In the genomic region with DNA sequence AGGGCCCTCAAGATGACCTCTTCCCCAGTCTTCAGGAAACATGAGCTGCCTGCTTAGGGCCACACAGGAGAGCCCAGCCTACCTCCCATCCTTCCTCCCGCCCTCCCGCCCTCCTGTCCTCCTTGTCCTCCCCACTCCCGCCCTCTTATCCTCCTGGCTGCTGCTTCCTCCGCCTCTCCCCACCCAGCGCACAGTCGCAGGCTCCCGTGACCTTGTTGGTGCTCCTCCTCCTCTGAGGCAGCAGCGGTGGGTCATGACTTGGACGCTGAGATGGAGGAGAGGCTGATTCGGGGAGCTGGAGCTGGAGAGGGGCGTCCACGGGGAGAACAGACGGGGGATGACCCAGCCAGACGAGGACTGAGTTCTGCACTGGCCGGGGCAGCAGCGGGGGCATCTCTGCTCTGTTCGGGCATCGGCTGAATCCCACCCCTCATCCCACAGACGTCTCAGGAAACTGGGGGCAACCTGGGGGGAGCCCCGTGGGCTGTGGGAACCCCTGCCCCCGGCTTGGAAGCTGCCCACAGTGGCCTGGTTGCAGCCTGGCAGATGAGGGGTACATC, we compare ENCODE assay signal across 25 cellular contexts. TPM values are rescaled to one million over a fixed set of nuclear protein-coding genes. Genes with fewer than 3 reads are reported as not detected.
A peak's percentile ranks its signal among the peaks of the same experiment; 100 is the strongest.
DNase-seq lines count a peak whose midpoint lies in the region; ATAC-seq, FAIRE-seq and TF ChIP-seq lines count a peak whose summit lies in the region.
"Had no signal": no experiment of that assay in that cellular context is flagged by ENCODE, and none has a peak within 500 bp of the region (broad histone marks: within the 10 kb centered on the region; RNA-seq: fewer than 3 reads in every experiment).

No MANE protein-coding gene starts in this region.

- H3K4me1 ChIP-seq in left ventricle myocardium inferior (no peaks in the 10 kb centered on the region), HepG2 (ENCODE audit: insufficient read depth, low read length) (no peaks in the 10 kb centered on the region), psoas muscle (no peaks in the 10 kb centered on the region), uterus (no peaks in the 10 kb centered on the region)
- H3K4me1 ChIP-seq: BE2C had no signal

- POLR2A ChIA-PET in HepG2 (lab: Yijun Ruan, JAX), result no interaction called here

- no TSS peak for BruUV-seq in HepG2 (replicated peaks; lab: Mats Ljungman, UMichigan)

- H3K36me3 ChIP-seq in left ventricle myocardium inferior (no peaks in the 10 kb centered on the region), HepG2 (replicated peaks in 1 of 2; ENCODE audit: control insufficient read depth in 1 of 2, insufficient read depth in 2 of 2, low read length in 2 of 2) (no peaks in the 10 kb centered on the region), psoas muscle (ENCODE audit: insufficient read depth in 1 of 2, low read depth in 1 of 2) (no peaks in the 10 kb centered on the region), uterus (no peaks in the 10 kb centered on the region)
- H3K36me3 ChIP-seq: BE2C had no signal

- no peak overlapping the region for H3K4me2 ChIP-seq in HepG2 (ENCODE audit: low read depth, low read length)

- DNase-seq in glutamatergic neuron, result peak; percentile 13
- DNase-seq in left ventricle myocardium inferior, result peak; percentile 10
- no peak for DNase-seq in HepG2 (ENCODE audit: low spot score)
- DNase-seq in psoas muscle, result peak; percentile 3 to 32
- no peak for DNase-seq in uterus
- no peak for DNase-seq in KBM-7
- DNase-seq in NCI-H2081 (lab: John Stamatoyannopoulos, UW), result no peak
- DNase-seq: ACHN; BE2C; C1 segment of cervical spinal cord; CD4-positive, CD25-positive, alpha-beta regulatory T cell; CD8-positive, alpha-beta memory T cell; COR-L47; DMS 273 treated with DMSO at 0.1 percent for 48 hours; DMS53; DND-41; EL; GOT3; HFFc6 had no signal

- peaks cover 2% of the 10 kb centered on the region for H3K4me1 Mint-ChIP-seq in glutamatergic neuron (ENCODE audit: low read depth, unreplicated experiment)

- no peak for FAIRE-seq in HepG2 (lab: Jason Lieb, UNC)
- FAIRE-seq: A204.1, GM12878 had no signal

- no peak for TF ChIP-seq EP300 in HepG2 (IDR thresholded peaks at IDR 0.05; ENCODE audit: low read depth in 2 of 2, low read length in 2 of 2)
- no peak for TF ChIP-seq EP300 in HepG2 (CRISPR knock-in tag; IDR thresholded peaks at IDR 0.05; ENCODE audit: borderline replicate concordance)

- no peak overlapping the region for H2AFZ ChIP-seq in HepG2 (ENCODE audit: low read length)

- intact Hi-C loops in left ventricle myocardium inferior (cut with micrococcal nuclease), result no loop called here
- intact Hi-C loops in HepG2 (cut with micrococcal nuclease; ENCODE audit: unreplicated experiment), result no loop called here
- intact Hi-C loops in psoas muscle (cut with DNase I), result no loop called here
- intact Hi-C loops in uterus (cut with DNase I; ENCODE audit: low total_unique reads), result no loop called here

- H3K4me3 ChIP-seq in left ventricle myocardium inferior, result no peak overlapping the region
- H3K4me3 ChIP-seq in HepG2 (replicated peaks in 1 of 3; ENCODE audit: insufficient read depth in 1 of 3, low read depth in 2 of 3, low read length in 3 of 3), result no peak overlapping the region
- H3K4me3 ChIP-seq in psoas muscle, result no peak overlapping the region
- H3K4me3 ChIP-seq in uterus, result no peak overlapping the region
- H3K4me3 ChIP-seq: GM12878 had no signal

- H4K20me1 ChIP-seq in HepG2 (ENCODE audit: insufficient read depth, low read length), result no peaks in the 10 kb centered on the region; the same call in 1 of the 2 replicates

- no peak overlapping the region for H3K4me3 Mint-ChIP-seq in glutamatergic neuron (ENCODE audit: unreplicated experiment)
- H3K4me3 Mint-ChIP-seq: CD4-positive, CD25-positive, alpha-beta regulatory T cell; CD8-positive, alpha-beta memory T cell; HFFc6 had no signal

- TF ChIP-seq CTCF in glutamatergic neuron (IDR thresholded peaks at IDR 0.05; ENCODE audit: partially characterized antibody, unreplicated experiment), result no peak
- no peak for TF ChIP-seq CTCF in left ventricle myocardium inferior (IDR thresholded peaks at IDR 0.05; ENCODE audit: borderline replicate concordance)
- no peak for TF ChIP-seq CTCF in HepG2 (CRISPR knock-in tag; IDR thresholded peaks at IDR 0.05)
- TF ChIP-seq CTCF in psoas muscle (IDR thresholded peaks at IDR 0.05), result no peak
- no peak for TF ChIP-seq CTCF in uterus (IDR thresholded peaks at IDR 0.05)

- no peak for ATAC-seq in HepG2
- no peak for ATAC-seq in psoas muscle
- ATAC-seq: GM12878, HCT116 had no signal

- H3K9me3 ChIP-seq in left ventricle myocardium inferior (replicated peaks), result peaks cover 12% of the 10 kb centered on the region
- no peaks in the 10 kb centered on the region for H3K9me3 ChIP-seq in HepG2 (ENCODE audit: low read length)
- H3K9me3 ChIP-seq in psoas muscle, result peaks cover 4% of the 10 kb centered on the region
- H3K9me3 ChIP-seq in uterus, result peaks cover 0 to 3% of the 10 kb centered on the region in 2 donors
- H3K9me3 ChIP-seq: BE2C had no signal

- WGBS in HepG2 (ENCODE audit: low lambda C conversion rate), result 17% methylated on average over 21 of the region's 21 CpGs
- WGBS in psoas muscle, 3 donors, result 72 to 85% (median 75%) methylated on average over 19 to 21 of the region's 21 CpGs

- no peak overlapping the region for H3K9ac ChIP-seq in HepG2 (ENCODE audit: insufficient read depth, low read depth, low read length)

- CTCF ChIA-PET in HepG2 (lab: Yijun Ruan, JAX; ENCODE audit: low intra/inter-chr PET ratio, low total read pairs), result no interaction called here

- peaks cover 8% of the 10 kb centered on the region for H3K27me3 Mint-ChIP-seq in glutamatergic neuron (ENCODE audit: unreplicated experiment)

- H3K9me3 Mint-ChIP-seq in glutamatergic neuron (ENCODE audit: unreplicated experiment), result peaks cover 11% of the 10 kb centered on the region

- H3K79me2 ChIP-seq in HepG2 (ENCODE audit: insufficient read depth, low read length), result no peaks in the 10 kb centered on the region

- no peak overlapping the region for H3K27ac Mint-ChIP-seq in glutamatergic neuron (ENCODE audit: unreplicated experiment)
- H3K27ac Mint-ChIP-seq: CD4-positive, CD25-positive, alpha-beta regulatory T cell; HFFc6 had no signal

- in situ Hi-C loops in HepG2 (cut with HindIII; ENCODE audit: extremely low pct_ligation_motif_present, low pct_unique_long_range_greater_than_20kb) (no loop called here), KBM-7 (cut with MboI; ENCODE audit: low pct_unique_long_range_greater_than_20kb, low sequenced_read_pairs) (no loop called here)

- H3K27me3 ChIP-seq in left ventricle myocardium inferior (ENCODE audit: low read depth), result peaks cover 70% of the 10 kb centered on the region
- H3K27me3 ChIP-seq in HepG2 (ENCODE audit: control insufficient read depth in 1 of 2, insufficient read depth in 2 of 2, low read length in 2 of 2), result peaks cover 4 to 11% of the 10 kb centered on the region in 2 experiments
- peaks cover 0 to 67% (median 17%) of the 10 kb centered on the region in 3 donors for H3K27me3 ChIP-seq in psoas muscle (ENCODE audit: insufficient read depth in 3 of 3, low read length in 2 of 3)
- H3K27me3 ChIP-seq in uterus, result no peaks in the 10 kb centered on the region

- TF ChIP-seq RAD21 in HepG2 (CRISPR knock-in tag; IDR thresholded peaks at IDR 0.05), result no peak

- H3K27ac ChIP-seq in left ventricle myocardium inferior (replicated peaks) (no peak overlapping the region), HepG2 (ENCODE audit: extremely low read length, insufficient read depth, low read length) (no peak overlapping the region), psoas muscle (no peak overlapping the region), uterus (no peak overlapping the region)
- H3K27ac ChIP-seq: HL-60 had no signal

- H3K36me3 Mint-ChIP-seq in glutamatergic neuron (ENCODE audit: unreplicated experiment), result peaks cover 14% of the 10 kb centered on the region

- TF ChIP-seq POLR2A in HepG2 (IDR thresholded peaks at IDR 0.05; ENCODE audit: insufficient read depth in 1 of 2, low read depth in 2 of 2, low read length in 2 of 2) (no peak), uterus (IDR thresholded peaks at IDR 0.05) (no peak)

RNA-seq across cellular contexts. Expression of gene CHRNA4, which starts 32.4 kb away (rescaled TPM):
- total RNA-seq in glutamatergic neuron (ENCODE audit: unreplicated experiment) (165 TPM), left ventricle myocardium inferior (0.38 TPM), HepG2 (2016; rRNA removed; fragmentation: Illumina TruSeq; extraction: Trizol) (not detected in 2 replicates), psoas muscle (under 1 TPM in 2 of 4 donors, not detected in 2; 0.24 to 0.41 TPM), uterus (1 to 10 TPM in 1 of 4 donors, under 1 TPM in 1, not detected in 2; 0.21 to 1.5 TPM)
- total RNA-seq in HepG2 (2016; cell fraction: cytosol; rRNA removed; fragmentation: Illumina TruSeq; extraction: Trizol; ENCODE audit: low read depth), result not detected in 2 replicates
- not detected in 2 replicates for total RNA-seq in HepG2 (2016; cell fraction: insoluble cytoplasmic fraction; rRNA removed; fragmentation: Illumina TruSeq; extraction: Trizol)
- not detected in 2 replicates for total RNA-seq in HepG2 (2016; cell fraction: membrane; rRNA removed; fragmentation: Illumina TruSeq; extraction: Trizol)
- not detected in 2 replicates for total RNA-seq in HepG2 (2016; cell fraction: nucleus; rRNA removed; fragmentation: Illumina TruSeq; extraction: Trizol)
- polyA plus RNA-seq in HepG2 (2011; rRNA removed) (not detected in 2 replicates), psoas muscle (under 1 TPM in 1 of 3 donors, not detected in 2; 0.01 TPM)
- polyA plus RNA-seq in HepG2 (2011; cell fraction: cytosol; rRNA removed), result 0.06 TPM in 1 of 2 replicates, not detected in the other
- 0.10 and 0.14 TPM in 2 replicates for polyA plus RNA-seq in HepG2 (2011; cell fraction: nucleus; rRNA removed)
- polyA plus RNA-seq in HepG2 (2012), result 0.11 TPM in 1 of 2 replicates, not detected in the other
- polyA plus RNA-seq in HepG2 (2016; cell fraction: cytosol; fragmentation: Illumina TruSeq; extraction: Trizol; ENCODE audit: low read depth), result not detected in 2 replicates
- polyA plus RNA-seq in HepG2 (2016; cell fraction: insoluble cytoplasmic fraction; fragmentation: Illumina TruSeq; extraction: Trizol; ENCODE audit: low read depth), result not detected in 2 replicates
- not detected in 2 replicates for polyA plus RNA-seq in HepG2 (2016; cell fraction: membrane; fragmentation: Illumina TruSeq; extraction: Trizol; ENCODE audit: low read depth)
- not detected in 2 replicates for polyA plus RNA-seq in HepG2 (2016; cell fraction: nucleus; fragmentation: Illumina TruSeq; extraction: Trizol; ENCODE audit: insufficient read depth, low read depth)
- polyA minus RNA-seq in HepG2 (2011; rRNA and poly(A)+ RNA removed; ENCODE audit: low replicate concordance), result not detected in 2 replicates
- not detected in 2 replicates for polyA minus RNA-seq in HepG2 (2011; cell fraction: cytosol; rRNA and poly(A)+ RNA removed)
- not detected in 2 replicates for polyA minus RNA-seq in HepG2 (2011; cell fraction: nucleus; rRNA and poly(A)+ RNA removed)
- total RNA-seq: CD4-positive, CD25-positive, alpha-beta regulatory T cell; CD8-positive, alpha-beta memory T cell; HFFc6; HT1080 had no signal
- polyA plus RNA-seq: CD4-positive, CD25-positive, alpha-beta regulatory T cell; CD8-positive, alpha-beta memory T cell had no signal

RNA-seq across cellular contexts. Expression of gene COL20A1, which starts 35.8 kb away (rescaled TPM):
- total RNA-seq in glutamatergic neuron (ENCODE audit: unreplicated experiment) (2.1 TPM), left ventricle myocardium inferior (not detected), HepG2 (2016; rRNA removed; fragmentation: Illumina TruSeq; extraction: Trizol) (not detected in 2 replicates), psoas muscle (not detected), uterus (1 to 10 TPM in 1 of 4 donors, under 1 TPM in 1, not detected in 2; 0.97 to 1.2 TPM)
- not detected in 2 replicates for total RNA-seq in HepG2 (2016; cell fraction: cytosol; rRNA removed; fragmentation: Illumina TruSeq; extraction: Trizol; ENCODE audit: low read depth)
- not detected in 2 replicates for total RNA-seq in HepG2 (2016; cell fraction: insoluble cytoplasmic fraction; rRNA removed; fragmentation: Illumina TruSeq; extraction: Trizol)
- total RNA-seq in HepG2 (2016; cell fraction: membrane; rRNA removed; fragmentation: Illumina TruSeq; extraction: Trizol), result not detected in 2 replicates
- not detected in 2 replicates for total RNA-seq in HepG2 (2016; cell fraction: nucleus; rRNA removed; fragmentation: Illumina TruSeq; extraction: Trizol)
- polyA plus RNA-seq in HepG2 (2011; rRNA removed) (0.03 TPM in 1 of 2 replicates, not detected in the other), psoas muscle (under 1 TPM in 2 of 3 donors, not detected in 1; 0.08 to 0.09 TPM)
- polyA plus RNA-seq in HepG2 (2011; cell fraction: cytosol; rRNA removed), result 0.03 TPM in 1 of 2 replicates, not detected in the other
- polyA plus RNA-seq in HepG2 (2011; cell fraction: nucleus; rRNA removed), result 0.09 and 0.14 TPM in 2 replicates
- not detected in 2 replicates for polyA plus RNA-seq in HepG2 (2012)
- not detected in 2 replicates for polyA plus RNA-seq in HepG2 (2016; cell fraction: cytosol; fragmentation: Illumina TruSeq; extraction: Trizol; ENCODE audit: low read depth)
- not detected in 2 replicates for polyA plus RNA-seq in HepG2 (2016; cell fraction: insoluble cytoplasmic fraction; fragmentation: Illumina TruSeq; extraction: Trizol; ENCODE audit: low read depth)
- not detected in 2 replicates for polyA plus RNA-seq in HepG2 (2016; cell fraction: membrane; fragmentation: Illumina TruSeq; extraction: Trizol; ENCODE audit: low read depth)
- not detected in 2 replicates for polyA plus RNA-seq in HepG2 (2016; cell fraction: nucleus; fragmentation: Illumina TruSeq; extraction: Trizol; ENCODE audit: insufficient read depth, low read depth)
- polyA minus RNA-seq in HepG2 (2011; rRNA and poly(A)+ RNA removed; ENCODE audit: low replicate concordance), result not detected in 2 replicates
- polyA minus RNA-seq in HepG2 (2011; cell fraction: cytosol; rRNA and poly(A)+ RNA removed), result not detected in 2 replicates
- under 0.01 and 0.12 TPM in 2 replicates for polyA minus RNA-seq in HepG2 (2011; cell fraction: nucleus; rRNA and poly(A)+ RNA removed)
- total RNA-seq: G401, GM12878, HT1080 had no signal
- polyA plus RNA-seq: CD4-positive, CD25-positive, alpha-beta regulatory T cell; CD8-positive, alpha-beta memory T cell; GM12878 had no signal

RNA-seq across cellular contexts. Expression of gene ARFGAP1, which starts 56.2 kb away (rescaled TPM):
- total RNA-seq in glutamatergic neuron (ENCODE audit: unreplicated experiment) (93.6 TPM), left ventricle myocardium inferior (33.4 TPM), HepG2 (2016; rRNA removed; fragmentation: Illumina TruSeq; extraction: Trizol) (51.4 and 132 TPM in 2 replicates), psoas muscle (10 to 100 TPM; 19.9 to 42.2 (median 25.5) TPM), uterus (100 to 1,000 TPM in 2 of 4 donors, 10 to 100 TPM in 2; 34.4 to 306 (median 99.3) TPM)
- total RNA-seq in HepG2 (2016; cell fraction: cytosol; rRNA removed; fragmentation: Illumina TruSeq; extraction: Trizol; ENCODE audit: low read depth), result 32.3 and 33.5 TPM in 2 replicates
- 44.4 and 147 TPM in 2 replicates for total RNA-seq in HepG2 (2016; cell fraction: insoluble cytoplasmic fraction; rRNA removed; fragmentation: Illumina TruSeq; extraction: Trizol)
- total RNA-seq in HepG2 (2016; cell fraction: membrane; rRNA removed; fragmentation: Illumina TruSeq; extraction: Trizol), result 36.6 and 38.2 TPM in 2 replicates
- 173 and 206 TPM in 2 replicates for total RNA-seq in HepG2 (2016; cell fraction: nucleus; rRNA removed; fragmentation: Illumina TruSeq; extraction: Trizol)
- polyA plus RNA-seq in HepG2 (2011; rRNA removed) (132 and 173 TPM in 2 replicates), psoas muscle (10 to 100 TPM; 22.3 to 42.0 (median 30.4) TPM)
- polyA plus RNA-seq in HepG2 (2011; cell fraction: cytosol; rRNA removed), result 40.1 and 86.0 TPM in 2 replicates
- polyA plus RNA-seq in HepG2 (2011; cell fraction: nucleus; rRNA removed), result 1,804 and 3,077 TPM in 2 replicates
- polyA plus RNA-seq in HepG2 (2012), result 112 and 149 TPM in 2 replicates
- 5.1 and 5.7 TPM in 2 replicates for polyA plus RNA-seq in HepG2 (2016; cell fraction: cytosol; fragmentation: Illumina TruSeq; extraction: Trizol; ENCODE audit: low read depth)
- polyA plus RNA-seq in HepG2 (2016; cell fraction: insoluble cytoplasmic fraction; fragmentation: Illumina TruSeq; extraction: Trizol; ENCODE audit: low read depth), result 47.2 and 54.2 TPM in 2 replicates
- polyA plus RNA-seq in HepG2 (2016; cell fraction: membrane; fragmentation: Illumina TruSeq; extraction: Trizol; ENCODE audit: low read depth), result 13.3 and 16.2 TPM in 2 replicates
- polyA plus RNA-seq in HepG2 (2016; cell fraction: nucleus; fragmentation: Illumina TruSeq; extraction: Trizol; ENCODE audit: insufficient read depth, low read depth), result 572 and 622 TPM in 2 replicates
- polyA minus RNA-seq in HepG2 (2011; rRNA and poly(A)+ RNA removed; ENCODE audit: low replicate concordance), result 69.2 and 278 TPM in 2 replicates
- 47.8 and 61.7 TPM in 2 replicates for polyA minus RNA-seq in HepG2 (2011; cell fraction: cytosol; rRNA and poly(A)+ RNA removed)
- 203 and 232 TPM in 2 replicates for polyA minus RNA-seq in HepG2 (2011; cell fraction: nucleus; rRNA and poly(A)+ RNA removed)

Comparison
In these comparisons a context has a peak if more than half of its experiments do, and no peak if none do; other contexts are left out.
1. DNase-seq: peak in glutamatergic neuron (single experiment), left ventricle myocardium inferior (single experiment) and psoas muscle (2 of 2); none in HepG2 (single experiment), uterus (0 of 2), KBM-7 (single experiment) and NCI-H2081 (0 of 2).
2. RNA of gene CHRNA4, which starts 32.4 kb away (total RNA-seq): 165 TPM in glutamatergic neuron (single experiment); 0.38 TPM in left ventricle myocardium inferior (single experiment), 0.24 to 0.41 TPM in psoas muscle, 0.21 to 1.5 TPM in uterus and not detected in HepG2; every median in the first group is over 10 times any median in the second.